ENCODE assay signal across 8 cellular contexts in genomic region chr2:203683932-203684556, GRCh38. TPM values are rescaled to one million over a fixed set of nuclear protein-coding genes. Genes with fewer than 3 reads are reported as not detected.
DNase-seq lines count a peak whose midpoint lies in the region; ATAC-seq and TF ChIP-seq lines count a peak whose summit lies in the region.

No MANE protein-coding gene starts in this region.

- H3K9me3 ChIP-seq in esophagus squamous epithelium: no peaks in the 10 kb centered on the region
- no peaks in the 10 kb centered on the region for H3K9me3 ChIP-seq in spleen

- 73 to 100% methylated on average over 1 of the region's 1 CpG for WGBS in esophagus squamous epithelium, 2 donors
- 85 to 100% (median 94%) methylated on average over 1 of the region's 1 CpG for WGBS in spleen, 5 donors

- H3K4me1 ChIP-seq in esophagus squamous epithelium (peaks cover 0 to 63% (median 41%) of the 10 kb centered on the region in 3 donors), spleen (peaks cover 20 to 72% (median 39%) of the 10 kb centered on the region in 6 donors)

- TF ChIP-seq CTCF in esophagus squamous epithelium (IDR thresholded peaks at IDR 0.05) (no peak), spleen (IDR thresholded peaks at IDR 0.05 in 8 of 11, conservative IDR thresholded peaks at IDR 0.05 in 3 of 11) (no peak)

- TF ChIP-seq POLR2A in esophagus squamous epithelium (IDR thresholded peaks at IDR 0.05) (no peak), spleen (IDR thresholded peaks at IDR 0.05) (no peak)

- DNase-seq in M059J (ENCODE audit: low read depth) (peak; percentile 97), esophagus squamous epithelium (lab: John Stamatoyannopoulos, UW) (no peak), spleen (no peak), NCI-H2227 treated with DMSO at 0.1 percent for 48 hours (lab: John Stamatoyannopoulos, UW) (no peak), ecto neural progenitor cell (ENCODE audit: low spot score) (no peak), ureter (ENCODE audit: low spot score) (no peak)

- ATAC-seq in GM18511 (IDR thresholded peaks at IDR 0.05; ENCODE audit: unreplicated experiment) (peak; percentile 96), GM21786 (IDR thresholded peaks at IDR 0.05; ENCODE audit: unreplicated experiment) (peak; percentile 87)

- intact Hi-C loops in esophagus squamous epithelium (cut with DNase I) (no loop called here), spleen (cut with DNase I; ENCODE audit: low total_unique reads) (loop anchor here (10.0 kb wide), 1 partner anchor 131 kb away; no protein-coding TSS in a partner anchor)

- H3K36me3 ChIP-seq in esophagus squamous epithelium (no peaks in the 10 kb centered on the region), spleen (no peaks in the 10 kb centered on the region)

- H3K4me3 ChIP-seq in esophagus squamous epithelium (no peak overlapping the region), spleen (no peak overlapping the region)

- H3K27ac ChIP-seq in esophagus squamous epithelium: peak overlapping the region; percentile 28 to 87 (median 68)
- peak overlapping the region; percentile 25 to 77 (median 72) for H3K27ac ChIP-seq in spleen

- H3K27me3 ChIP-seq in esophagus squamous epithelium (no peaks in the 10 kb centered on the region), spleen (replicated peaks in 1 of 7) (peaks cover 0 to 7% (median 0%) of the 10 kb centered on the region in 7 donors)

RNA-seq across cellular contexts. Expression of gene CD28, which starts 22.4 kb away (rescaled TPM):
- not detected in 2 replicates for total RNA-seq in M059J (2014; rRNA removed; shearing (Covaris generic))
- 1 to 10 TPM in 1 of 4 donors, under 1 TPM in 3; 0.42 to 1.3 (median 0.63) TPM for total RNA-seq in esophagus squamous epithelium
- total RNA-seq in spleen: 10 to 100 TPM in 6 of 7 donors, 1 to 10 TPM in 1; 8.5 to 22.4 (median 17.5) TPM
- 1 to 10 TPM; 1.3 to 2.9 (median 2.3) TPM for polyA plus RNA-seq in spleen
- total RNA-seq in ureter: 0.21 TPM
